Comparison of ENCODE assay signal across 8 cellular contexts in the genomic region with DNA sequence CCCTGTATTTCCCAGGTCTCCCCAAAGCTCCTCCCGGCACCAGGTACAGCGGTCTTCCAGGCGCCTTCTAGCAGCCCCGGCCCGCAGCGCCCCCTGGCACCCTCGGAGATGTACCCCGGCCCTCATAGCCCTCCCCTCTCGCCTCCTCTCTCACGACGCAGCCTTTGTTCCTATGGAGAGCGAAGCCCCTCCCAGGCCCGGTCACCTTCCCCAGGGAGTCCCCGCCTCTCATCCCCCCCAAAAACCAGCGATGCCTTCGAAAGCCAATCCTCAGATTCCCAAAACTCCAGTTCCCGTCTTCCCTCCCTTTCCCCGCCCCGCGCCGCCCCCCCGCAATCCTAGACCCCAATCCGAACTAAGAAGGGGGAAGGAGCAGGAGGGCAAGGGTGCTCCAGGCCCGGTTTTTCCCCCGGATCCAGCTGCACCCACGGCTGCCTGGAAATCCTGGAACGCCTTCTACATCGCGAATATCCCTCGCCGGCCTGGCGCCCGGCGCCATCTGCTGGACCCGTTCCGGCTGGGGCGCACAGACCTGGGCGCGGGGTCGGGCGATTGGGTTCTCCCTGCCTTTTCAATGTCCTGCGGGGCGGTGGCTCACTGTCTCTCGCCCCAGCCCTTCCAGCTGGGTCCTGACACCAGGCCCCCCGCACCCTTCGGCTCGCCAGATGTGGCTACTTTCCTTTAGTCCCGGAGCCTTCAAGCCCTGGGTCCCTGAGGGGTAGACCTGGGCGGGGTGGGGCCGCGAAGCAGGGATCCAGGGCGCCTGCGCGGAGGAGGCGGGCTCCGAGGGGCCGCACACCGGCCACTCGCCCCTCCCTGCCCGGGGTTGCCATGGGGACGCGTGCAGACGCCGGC. TPM values are rescaled to one million over a fixed set of nuclear protein-coding genes. Genes with fewer than 3 reads are reported as not detected.
DNase-seq lines count a peak whose midpoint lies in the region; ATAC-seq, FAIRE-seq and TF ChIP-seq lines count a peak whose summit lies in the region.

A gene with protein sequence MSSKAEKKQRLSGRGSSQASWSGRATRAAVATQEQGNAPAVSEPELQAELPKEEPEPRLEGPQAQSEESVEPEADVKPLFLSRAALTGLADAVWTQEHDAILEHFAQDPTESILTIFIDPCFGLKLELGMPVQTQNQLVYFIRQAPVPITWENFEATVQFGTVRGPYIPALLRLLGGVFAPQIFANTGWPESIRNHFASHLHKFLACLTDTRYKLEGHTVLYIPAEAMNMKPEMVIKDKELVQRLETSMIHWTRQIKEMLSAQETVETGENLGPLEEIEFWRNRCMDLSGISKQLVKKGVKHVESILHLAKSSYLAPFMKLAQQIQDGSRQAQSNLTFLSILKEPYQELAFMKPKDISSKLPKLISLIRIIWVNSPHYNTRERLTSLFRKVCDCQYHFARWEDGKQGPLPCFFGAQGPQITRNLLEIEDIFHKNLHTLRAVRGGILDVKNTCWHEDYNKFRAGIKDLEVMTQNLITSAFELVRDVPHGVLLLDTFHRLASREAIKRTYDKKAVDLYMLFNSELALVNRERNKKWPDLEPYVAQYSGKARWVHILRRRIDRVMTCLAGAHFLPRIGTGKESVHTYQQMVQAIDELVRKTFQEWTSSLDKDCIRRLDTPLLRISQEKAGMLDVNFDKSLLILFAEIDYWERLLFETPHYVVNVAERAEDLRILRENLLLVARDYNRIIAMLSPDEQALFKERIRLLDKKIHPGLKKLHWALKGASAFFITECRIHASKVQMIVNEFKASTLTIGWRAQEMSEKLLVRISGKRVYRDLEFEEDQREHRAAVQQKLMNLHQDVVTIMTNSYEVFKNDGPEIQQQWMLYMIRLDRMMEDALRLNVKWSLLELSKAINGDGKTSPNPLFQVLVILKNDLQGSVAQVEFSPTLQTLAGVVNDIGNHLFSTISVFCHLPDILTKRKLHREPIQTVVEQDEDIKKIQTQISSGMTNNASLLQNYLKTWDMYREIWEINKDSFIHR (N-terminal part only) (plus strand): TSS at position 844 of the 855 bp plus-strand sequence. CDS start 1,991 bp downstream, outside the sequence.

- no peaks in the 10 kb centered on the region for H3K36me3 ChIP-seq in esophagus (ENCODE audit: control insufficient read depth in 2 of 2, insufficient read depth in 2 of 2, low read length in 1 of 2)

- no peaks in the 10 kb centered on the region for H3K9me3 ChIP-seq in esophagus (ENCODE audit: control insufficient read depth in 2 of 2, insufficient read depth in 1 of 2, low read depth in 1 of 2, low read length in 1 of 2)

- peaks cover 0 to 12% of the 10 kb centered on the region in 2 donors for H3K4me1 ChIP-seq in esophagus (ENCODE audit: control insufficient read depth in 2 of 2, insufficient read depth in 2 of 2, low read length in 1 of 2)

- DNase-seq in AG09309 (ENCODE audit: low read depth): peak; percentile 52
- peak; percentile 44 for DNase-seq in GM19239 (ENCODE audit: insufficient read length, low spot score)
- DNase-seq in NCI-H2227 treated with DMSO at 0.1 percent for 48 hours (lab: John Stamatoyannopoulos, UW): peak; percentile 86
- DNase-seq in activated CD8-positive, alpha-beta memory T cell treated with anti-CD3 and anti-CD28 coated beads, Interleukin-2, amount 50 U/mL, for 48 hours: peak; percentile 82
- DNase-seq in midbrain (lab: John Stamatoyannopoulos, UW): peak; percentile 50
- peak; percentile 24 for DNase-seq in stimulated activated naive CD4-positive, alpha-beta T cell treated with Interleukin-2 at 50 U/mL for 16 hours (lab: John Stamatoyannopoulos, UW)

- ATAC-seq in HG02852 (IDR thresholded peaks at IDR 0.05; ENCODE audit: unreplicated experiment): no peak

- peak within 1 kb of the TSS; percentile 27 to 45 for H3K27ac ChIP-seq in esophagus (ENCODE audit: low read depth in 2 of 2, low read length in 1 of 2)

- WGBS in esophagus, 2 donors: 0 to 1% methylated on average over 58 to 64 of the region's 64 CpGs

- peak; percentile 57 for TF ChIP-seq CTCF in AG09309 (IDR thresholded peaks at IDR 0.05; ENCODE audit: control insufficient read depth, insufficient read depth, low read depth, low read length, missing control alignments)

- no peaks in the 10 kb centered on the region for H3K27me3 ChIP-seq in esophagus (ENCODE audit: control insufficient read depth in 1 of 2, insufficient read depth in 2 of 2, low read length in 2 of 2)

- peak within 1 kb of the TSS; percentile 81 for H3K4me3 ChIP-seq in AG09309 (ENCODE audit: control insufficient read depth, low read depth, low read length)
- peak within 1 kb of the TSS; percentile 54 to 62 for H3K4me3 ChIP-seq in esophagus (ENCODE audit: low read depth in 1 of 2, low read length in 2 of 2)

- FAIRE-seq in GM19239 (lab: Jason Lieb, UNC): no peak

RNA-seq across cellular contexts. Expression of the gene that starts here (rescaled TPM):
- polyA plus RNA-seq in esophagus: under 1 TPM; 0.06 to 0.10 TPM

Comparison
In these comparisons a context has a peak if more than half of its experiments do, and no peak if none do; other contexts are left out.
1. DNase-seq: peak in every context shown above with its lines; median percentile 86 in NCI-H2227 treated with DMSO at 0.1 percent for 48 hours; 82 in activated CD8-positive, alpha-beta memory T cell treated with anti-CD3 and anti-CD28 coated beads, Interleukin-2, amount 50 U/mL, for 48 hours; 52 in AG09309; 50 in midbrain; 44 in GM19239; 24 in stimulated activated naive CD4-positive, alpha-beta T cell treated with Interleukin-2 at 50 U/mL for 16 hours.